ENCODE assay signal across 22 cellular contexts in genomic region chr16:75921281-75921680, GRCh38.
A peak's percentile ranks its signal among the peaks of the same experiment; 100 is the strongest.
DNase-seq lines count a peak whose midpoint lies in the region; ATAC-seq and TF ChIP-seq lines count a peak whose summit lies in the region.
"Had no signal": no experiment of that assay in that cellular context is flagged by ENCODE, and none has a peak within 500 bp of the region (broad histone marks: within the 10 kb centered on the region; RNA-seq: fewer than 3 reads in every experiment).

No MANE protein-coding gene starts in this region.

- intact Hi-C loops in tibial artery (cut with DNase I; ENCODE audit: low total_unique reads): no loop called here

- H3K36me3 Mint-ChIP-seq in WTC11: peaks cover 14% of the 10 kb centered on the region; the same call in 1 of the 2 replicates
- H3K36me3 Mint-ChIP-seq: CD8-positive, alpha-beta memory T cell had no signal

- peaks cover 96% of the 10 kb centered on the region for H3K27me3 Mint-ChIP-seq in WTC11 (ENCODE audit: low read depth)

- H3K9me3 Mint-ChIP-seq in WTC11: peaks cover 51% of the 10 kb centered on the region

- no peaks in the 10 kb centered on the region for H3K9me3 ChIP-seq in tibial artery
- H3K9me3 ChIP-seq: BLaER1 treated with 17β-estradiol and CSF1 and Interleukin-3, amounts not matched to agents 10 nM and 100 nM; SK-N-SH had no signal

- peaks cover 20% of the 10 kb centered on the region for H3K4me1 Mint-ChIP-seq in WTC11
- H3K4me1 Mint-ChIP-seq: CD8-positive, alpha-beta memory T cell had no signal

- H3K4me3 Mint-ChIP-seq in WTC11: no peak overlapping the region; the same call in 1 of the 2 replicates
- H3K4me3 Mint-ChIP-seq: CD8-positive, alpha-beta memory T cell; HFFc6 had no signal

- H3K4me3 ChIP-seq in tibial artery: no peak overlapping the region
- H3K4me3 ChIP-seq: BLaER1 treated with 17β-estradiol and CSF1 and Interleukin-3, amounts not matched to agents 10 nM and 100 nM had no signal

- H3K27me3 ChIP-seq in tibial artery: no peaks in the 10 kb centered on the region
- H3K27me3 ChIP-seq: BLaER1 treated with 17β-estradiol and CSF1 and Interleukin-3, amounts not matched to agents 10 nM and 100 nM had no signal

- POLR2A ChIA-PET in WTC11 (lab: Charles Lee): no interaction called here

- CTCF ChIA-PET in WTC11 (lab: Charles Lee): no interaction called here

- H3K4me1 ChIP-seq in tibial artery: peaks cover 0 to 8% (median 0%) of the 10 kb centered on the region in 4 donors
- H3K4me1 ChIP-seq: BLaER1 treated with 17β-estradiol and CSF1 and Interleukin-3, amounts not matched to agents 10 nM and 100 nM had no signal

- no peak overlapping the region for H3K27ac Mint-ChIP-seq in WTC11
- H3K27ac Mint-ChIP-seq: CD8-positive, alpha-beta memory T cell; HFFc6 had no signal

- no peak overlapping the region for H3K27ac ChIP-seq in tibial artery
- H3K27ac ChIP-seq: BLaER1 treated with 17β-estradiol and CSF1 and Interleukin-3, amounts not matched to agents 10 nM and 100 nM had no signal

- DNase-seq in COR-L47 (lab: John Stamatoyannopoulos, UW): peak; percentile 51
- DNase-seq in NCI-H1417 (lab: John Stamatoyannopoulos, UW): peak in 2 of 3 experiments; percentile 66 to 90
- DNase-seq in NCI-H524 treated with DMSO at 0.1 percent for 48 hours (lab: John Stamatoyannopoulos, UW): peak; percentile 27
- no peak for DNase-seq in WTC11 (ENCODE audit: low spot score)
- no peak for DNase-seq in tibial artery
- no peak for DNase-seq in GM19240 (ENCODE audit: insufficient read length, low spot score)
- no peak for DNase-seq in NAMALWA (ENCODE audit: low spot score)
- DNase-seq: CD8-positive, alpha-beta memory T cell; DND-41; GF-D8; GOT3; HFFc6; KG1; NCI-H1048; NCI-H187; NCI-H2227 treated with DMSO at 0.1 percent for 48 hours; NCI-H774; SHP77; SK-N-SH; T-helper 1 cell had no signal

- no peak for TF ChIP-seq CTCF in WTC11 (IDR thresholded peaks at IDR 0.05)
- TF ChIP-seq CTCF in tibial artery (IDR thresholded peaks at IDR 0.05): no peak

- ATAC-seq in WTC11 (peak; percentile 57), HG02870 (IDR thresholded peaks at IDR 0.05; ENCODE audit: unreplicated experiment) (no peak)

- H3K36me3 ChIP-seq in tibial artery: no peaks in the 10 kb centered on the region
- H3K36me3 ChIP-seq: BLaER1 treated with 17β-estradiol and CSF1 and Interleukin-3, amounts not matched to agents 10 nM and 100 nM had no signal

TF ChIP-seq in WTC11, 78 proteins besides CTCF, POLR2A, EP300 and RAD21:
- no peak for TF ChIP-seq ARID4B (CRISPR knock-in tag; IDR thresholded peaks at IDR 0.05; ENCODE audit: borderline replicate concordance)
- no peak for TF ChIP-seq ESRRA (CRISPR knock-in tag; IDR thresholded peaks at IDR 0.05; ENCODE audit: borderline replicate concordance)
- no peak for TF ChIP-seq MYBL2 (CRISPR knock-in tag; IDR thresholded peaks at IDR 0.05)

Comparison
In these comparisons a context has a peak if more than half of its experiments do, and no peak if none do; other contexts are left out.
1. DNase-seq: peak in COR-L47 (single experiment), NCI-H1417 (2 of 3) and NCI-H524 treated with DMSO at 0.1 percent for 48 hours (single experiment); none in WTC11 (single experiment), tibial artery (0 of 2), GM19240 (single experiment) and NAMALWA (single experiment).